In genomic region chrX:101407748-101408529, GRCh38 we compare ENCODE assay signal across 1 cellular context.
TF ChIP-seq lines count a peak whose summit lies in the region.

Gene GLA, minus strand, starts transcription at chrX:101407925. Its CDS starts 22 bp downstream, at chrX:101407903.
Gene HNRNPH2, plus strand, starts transcription at chrX:101408222. Its CDS starts 3,767 bp downstream, at chrX:101411989.

TF ChIP-seq in K562, 482 proteins besides CTCF, POLR2A, EP300 and RAD21 (continued from another document and continues in another):
- TF ChIP-seq ZNF518B (CRISPR knock-in tag; IDR thresholded peaks at IDR 0.05) (no peak), REST (CRISPR knock-in tag; IDR thresholded peaks at IDR 0.05; ENCODE audit: low read depth) (no peak), TBP (optimal IDR thresholded peaks at IDR 0.05; ENCODE audit: low read depth, low read length) (peak; percentile 91), MYBL2 (IDR thresholded peaks at IDR 0.05; ENCODE audit: low read depth) (peak; percentile 89), MYBL2 (CRISPR knock-in tag; IDR thresholded peaks at IDR 0.05; ENCODE audit: borderline replicate concordance) (no peak), MXD1 (CRISPR knock-in tag; IDR thresholded peaks at IDR 0.05; ENCODE audit: borderline replicate concordance, poor library complexity, severe bottlenecking) (no peak), L3MBTL2 (IDR thresholded peaks at IDR 0.05) (peak; percentile 75), ZHX1 (conservative IDR thresholded peaks at IDR 0.05; ENCODE audit: low read length) (no peak), WHSC1 (IDR thresholded peaks at IDR 0.05; ENCODE audit: low read length) (no peak), CC2D1A (IDR thresholded peaks at IDR 0.05) (peak; percentile 45; the same call in 1 of the 2 replicates), ELK1 (CRISPR knock-in tag; IDR thresholded peaks at IDR 0.05) (no peak), POLR2G (IDR thresholded peaks at IDR 0.05; ENCODE audit: low read depth, low read length) (peak; percentile 75), CTCFL (IDR thresholded peaks at IDR 0.05; ENCODE audit: borderline replicate concordance, insufficient read depth, low read depth, low read length, poor library complexity, severe bottlenecking) (no peak), RNF219 (CRISPR knock-in tag; IDR thresholded peaks at IDR 0.05) (no peak), RBFOX2 (IDR thresholded peaks at IDR 0.05; ENCODE audit: low read depth, low read length) (peak; percentile 77), ZNF583 (CRISPR knock-in tag; IDR thresholded peaks at IDR 0.05) (no peak), POLR2B (IDR thresholded peaks at IDR 0.05; ENCODE audit: low read depth, partially characterized antibody) (peak; percentile 34), ZNF79 (CRISPR knock-in tag; IDR thresholded peaks at IDR 0.05; ENCODE audit: low read depth) (no peak), NR1H2 (CRISPR knock-in tag; IDR thresholded peaks at IDR 0.05) (no peak), SREBF2 (CRISPR knock-in tag; IDR thresholded peaks at IDR 0.05) (no peak), JUND (IDR thresholded peaks at IDR 0.05; ENCODE audit: borderline replicate concordance, low read depth, low read length) (peak; percentile 62), JUND (tag; IDR thresholded peaks at IDR 0.05; ENCODE audit: borderline replicate concordance, low read depth, low read length) (peak; percentile 48; the same call in 2 of the 3 replicates), ZNF143 (CRISPR knock-in tag; IDR thresholded peaks at IDR 0.05) (no peak), ZNF354B (CRISPR knock-in tag; IDR thresholded peaks at IDR 0.05) (no peak), MTA2 (IDR thresholded peaks at IDR 0.05; ENCODE audit: low read depth) (no peak), STAT5B (CRISPR knock-in tag; IDR thresholded peaks at IDR 0.05) (no peak), MEIS2 (IDR thresholded peaks at IDR 0.05; ENCODE audit: partially characterized antibody) (peak; percentile 76), CHD1 (IDR thresholded peaks at IDR 0.05; ENCODE audit: low read length) (no peak), NKRF (IDR thresholded peaks at IDR 0.05; ENCODE audit: borderline replicate concordance) (peak; percentile 86; the same call in 1 of the 2 replicates), ZNF174 (CRISPR knock-in tag; IDR thresholded peaks at IDR 0.05) (no peak), SUPT5H (IDR thresholded peaks at IDR 0.05) (peak; percentile 73), ZNF639 (CRISPR knock-in tag; conservative IDR thresholded peaks at IDR 0.05 in 1 of 2, IDR thresholded peaks at IDR 0.05 in 1 of 2) (peak in 1 of 2 experiments; percentile 52; a peak in 2 of 4 replicates), ARID3A (IDR thresholded peaks at IDR 0.05; ENCODE audit: borderline replicate concordance, low read depth, low read length) (peak; percentile 94), BRF1 (IDR thresholded peaks at IDR 0.05; ENCODE audit: borderline replicate concordance, extremely low read depth, insufficient read length) (no peak), SMAD3 (CRISPR knock-in tag; conservative IDR thresholded peaks at IDR 0.05) (no peak), ZKSCAN1 (IDR thresholded peaks at IDR 0.05; ENCODE audit: low read depth, low read length) (no peak)
